13 cellular contexts compared by ENCODE assay signal in genomic region chr19:9986787-9987281, GRCh38. TPM values are rescaled to one million over a fixed set of nuclear protein-coding genes. Genes with fewer than 3 reads are reported as not detected.
DNase-seq lines count a peak whose midpoint lies in the region; ATAC-seq and TF ChIP-seq lines count a peak whose summit lies in the region.
"Had no signal": no experiment of that assay in that cellular context is flagged by ENCODE, and none has a peak within 500 bp of the region (broad histone marks: within the 10 kb centered on the region; RNA-seq: fewer than 3 reads in every experiment).

No MANE protein-coding gene starts in this region.

- peaks cover 8% of the 10 kb centered on the region for H3K4me1 Mint-ChIP-seq in HFFc6 (ENCODE audit: low read depth)

- H3K4me2 ChIP-seq in OCI-LY7 (ENCODE audit: low read length): no peak overlapping the region

- no peaks in the 10 kb centered on the region for H4K20me1 ChIP-seq in OCI-LY7 (ENCODE audit: insufficient read depth, low read length)

- CTCF ChIA-PET in OCI-LY7 (lab: Charles Lee; ENCODE audit: unreplicated experiment): no interaction called here

- no peak overlapping the region for H3K4me3 Mint-ChIP-seq in HFFc6
- H3K4me3 Mint-ChIP-seq: activated T-cell treated with anti-CD3 and anti-CD28 coated beads, Interleukin-2, amount 50 U/mL, for 4 hours; naive B cell had no signal

- peak; percentile 18 for DNase-seq in HFFc6
- DNase-seq in left lobe of liver (ENCODE audit: low spot score): no peak
- DNase-seq in OCI-LY7 (ENCODE audit: low spot score): no peak
- DNase-seq in BE2C: no peak
- no peak for DNase-seq in retina
- DNase-seq: activated T-cell treated with anti-CD3 and anti-CD28 coated beads, Interleukin-2, amount 50 U/mL, for 4 hours; cortex of kidney; naive B cell; stimulated activated CD4-positive, alpha-beta T cell treated with anti-CD3 and anti-CD28 coated beads, Interleukin-4, amount 100 ng/mL, for 1 hour had no signal

- no peak overlapping the region for H3K9ac ChIP-seq in skeletal muscle tissue (ENCODE audit: low read depth in 1 of 3, low read length in 3 of 3)

- peaks cover 9% of the 10 kb centered on the region for H3K4me1 ChIP-seq in ectodermal cell (ENCODE audit: control insufficient read depth, insufficient read depth, low read length)
- peaks cover 4 to 9% (median 6%) of the 10 kb centered on the region in 3 donors for H3K4me1 ChIP-seq in skeletal muscle tissue (ENCODE audit: control insufficient read depth in 3 of 3, insufficient read depth in 3 of 3, low read length in 3 of 3)
- peaks cover 3% of the 10 kb centered on the region for H3K4me1 ChIP-seq in OCI-LY7 (ENCODE audit: insufficient read depth, low read length, poor library complexity, severe bottlenecking)
- no peaks in the 10 kb centered on the region for H3K4me1 ChIP-seq in BE2C

- ATAC-seq in left lobe of liver (peak; percentile 15), HG02623 (IDR thresholded peaks at IDR 0.05; ENCODE audit: unreplicated experiment) (no peak)
- ATAC-seq: activated T-cell treated with anti-CD3 and anti-CD28 coated beads, Interleukin-2, amount 50 U/mL, for 4 hours had no signal

- intact Hi-C loops in OCI-LY7 (cut with micrococcal nuclease; ENCODE audit: unreplicated experiment): no loop called here

- H3K79me2 ChIP-seq in OCI-LY7 (ENCODE audit: insufficient read depth, low read depth, low read length): no peaks in the 10 kb centered on the region

- POLR2A ChIA-PET in OCI-LY7 (lab: Charles Lee): no interaction called here

- H3K9me2 ChIP-seq in OCI-LY7 (ENCODE audit: insufficient read depth, low read length): no peaks in the 10 kb centered on the region

- no peaks in the 10 kb centered on the region for H3K36me3 Mint-ChIP-seq in HFFc6 (ENCODE audit: low read depth)
- H3K36me3 Mint-ChIP-seq: naive B cell had no signal

- H3K4me3 ChIP-seq in ectodermal cell (ENCODE audit: insufficient read depth, low read depth, low read length) (no peak overlapping the region), skeletal muscle tissue (ENCODE audit: low read length in 3 of 3) (no peak overlapping the region), OCI-LY7 (ENCODE audit: low read depth, low read length, poor library complexity, severe bottlenecking) (no peak overlapping the region), BE2C (ENCODE audit: low read depth, low read length) (no peak overlapping the region)

- peaks cover 6% of the 10 kb centered on the region for H3K27me3 Mint-ChIP-seq in HFFc6 (ENCODE audit: insufficient read depth)

- no peaks in the 10 kb centered on the region for H3K9me3 Mint-ChIP-seq in HFFc6
- H3K9me3 Mint-ChIP-seq: activated T-cell treated with anti-CD3 and anti-CD28 coated beads, Interleukin-2, amount 50 U/mL, for 4 hours had no signal

- no peaks in the 10 kb centered on the region for H3K9me3 ChIP-seq in ectodermal cell (ENCODE audit: control insufficient read depth, low read length)
- no peaks in the 10 kb centered on the region for H3K9me3 ChIP-seq in skeletal muscle tissue (ENCODE audit: control insufficient read depth in 3 of 3, low read length in 3 of 3)
- H3K9me3 ChIP-seq in OCI-LY7 (ENCODE audit: low read length): no peaks in the 10 kb centered on the region
- no peaks in the 10 kb centered on the region for H3K9me3 ChIP-seq in BE2C

- no TSS peak for BruUV-seq in OCI-LY7 (replicated peaks; lab: Mats Ljungman, UMichigan)

- no peak overlapping the region for H2AFZ ChIP-seq in OCI-LY7 (ENCODE audit: low read length)

- H3K36me3 ChIP-seq in ectodermal cell (ENCODE audit: control insufficient read depth, insufficient read depth, low read length) (no peaks in the 10 kb centered on the region), skeletal muscle tissue (ENCODE audit: control insufficient read depth in 3 of 3, insufficient read depth in 3 of 3, low read length in 3 of 3) (peaks cover 5 to 8% (median 5%) of the 10 kb centered on the region in 3 donors), OCI-LY7 (ENCODE audit: insufficient read depth, low read length) (no peaks in the 10 kb centered on the region), BE2C (no peaks in the 10 kb centered on the region)

- no peak overlapping the region for H3K27ac Mint-ChIP-seq in HFFc6
- H3K27ac Mint-ChIP-seq: naive B cell had no signal

- H3K27me3 ChIP-seq in ectodermal cell (ENCODE audit: control insufficient read depth, insufficient read depth, low read length, poor library complexity, severe bottlenecking) (no peaks in the 10 kb centered on the region), skeletal muscle tissue (ENCODE audit: control insufficient read depth in 3 of 3, insufficient read depth in 3 of 3, low read length in 3 of 3) (peaks cover 0 to 3% (median 2%) of the 10 kb centered on the region in 3 donors), BE2C (no peaks in the 10 kb centered on the region)

- WGBS in ectodermal cell, 2 experiments: 58 to 60% methylated on average over 8 of the region's 8 CpGs

- H3K27ac ChIP-seq in ectodermal cell (ENCODE audit: insufficient read depth, low read depth, low read length, poor library complexity, severe bottlenecking) (peak overlapping the region; percentile 69), skeletal muscle tissue (ENCODE audit: low read depth, low read length) (peak overlapping the region; percentile 30), OCI-LY7 (ENCODE audit: low read depth, low read length, poor library complexity, severe bottlenecking) (no peak overlapping the region)

- no peak for TF ChIP-seq CTCF in HFFc6 (IDR thresholded peaks at IDR 0.05)
- TF ChIP-seq CTCF in OCI-LY7 (conservative IDR thresholded peaks at IDR 0.05; ENCODE audit: low read length): no peak
- no peak for TF ChIP-seq CTCF in BE2C (IDR thresholded peaks at IDR 0.05; ENCODE audit: low read depth, low read length)

RNA-seq across cellular contexts. Expression of gene COL5A3, which starts 23.5 kb away (rescaled TPM):
- total RNA-seq in HFFc6 (2021; fragmentation: NEBNext Ultra II Directional; extraction: Animal tissue kit (Norgen Biotek cat#: 25700)): 1 to 10 TPM; 1.3 to 3.7 (median 1.4) TPM
- polyA plus RNA-seq in ectodermal cell (2013, experiment 1 of 4): 2.4 TPM
- 2.5 TPM for polyA plus RNA-seq in ectodermal cell (2013, experiment 2 of 4)
- polyA plus RNA-seq in ectodermal cell (2013, experiment 3 of 4): 1.5 TPM
- polyA plus RNA-seq in ectodermal cell (2013, experiment 4 of 4): 2.3 TPM
- total RNA-seq in left lobe of liver (24.3 TPM), skeletal muscle tissue (43.3 TPM), OCI-LY7 (2022) (not detected in 2 replicates)
- total RNA-seq in OCI-LY7 (2014; rRNA removed; shearing (Covaris generic)): not detected in 2 replicates
- not detected for polyA plus RNA-seq in BE2C (2012; ENCODE audit: insufficient read depth, insufficient read length, low read depth)

RNA-seq across cellular contexts. Expression of gene RDH8, which starts 26.4 kb away (rescaled TPM):
- total RNA-seq in HFFc6 (2021; fragmentation: NEBNext Ultra II Directional; extraction: Animal tissue kit (Norgen Biotek cat#: 25700)): not detected
- not detected for polyA plus RNA-seq in ectodermal cell (2013, experiment 1 of 4)
- not detected for polyA plus RNA-seq in ectodermal cell (2013, experiment 2 of 4)
- polyA plus RNA-seq in ectodermal cell (2013, experiment 3 of 4): 0.43 TPM
- polyA plus RNA-seq in ectodermal cell (2013, experiment 4 of 4): not detected
- total RNA-seq in left lobe of liver (not detected), skeletal muscle tissue (not detected), OCI-LY7 (2022) (not detected in 2 replicates)
- total RNA-seq in OCI-LY7 (2014; rRNA removed; shearing (Covaris generic)): not detected in 2 replicates
- not detected for polyA plus RNA-seq in BE2C (2012; ENCODE audit: insufficient read depth, insufficient read length, low read depth)
- total RNA-seq: activated T-cell treated with anti-CD3 and anti-CD28 coated beads, Interleukin-2, amount 50 U/mL, for 4 hours; LHCN-M2 had no signal

RNA-seq across cellular contexts. Expression of gene OLFM2, which starts 50.5 kb away (rescaled TPM):
- 1 to 10 TPM; 1.9 to 7.0 (median 6.3) TPM for total RNA-seq in HFFc6 (2021; fragmentation: NEBNext Ultra II Directional; extraction: Animal tissue kit (Norgen Biotek cat#: 25700))
- 28.0 TPM for polyA plus RNA-seq in ectodermal cell (2013, experiment 1 of 4)
- polyA plus RNA-seq in ectodermal cell (2013, experiment 2 of 4): 30.0 TPM
- polyA plus RNA-seq in ectodermal cell (2013, experiment 3 of 4): 26.4 TPM
- polyA plus RNA-seq in ectodermal cell (2013, experiment 4 of 4): 27.6 TPM
- total RNA-seq in left lobe of liver (29.0 TPM), skeletal muscle tissue (18.8 TPM), OCI-LY7 (2022) (not detected in 2 replicates)
- total RNA-seq in OCI-LY7 (2014; rRNA removed; shearing (Covaris generic)): not detected in 2 replicates
- 0.43 TPM for polyA plus RNA-seq in BE2C (2012; ENCODE audit: insufficient read depth, insufficient read length, low read depth)
- total RNA-seq: LHCN-M2 had no signal
